8 cellular contexts compared by ENCODE assay signal in the genomic region with DNA sequence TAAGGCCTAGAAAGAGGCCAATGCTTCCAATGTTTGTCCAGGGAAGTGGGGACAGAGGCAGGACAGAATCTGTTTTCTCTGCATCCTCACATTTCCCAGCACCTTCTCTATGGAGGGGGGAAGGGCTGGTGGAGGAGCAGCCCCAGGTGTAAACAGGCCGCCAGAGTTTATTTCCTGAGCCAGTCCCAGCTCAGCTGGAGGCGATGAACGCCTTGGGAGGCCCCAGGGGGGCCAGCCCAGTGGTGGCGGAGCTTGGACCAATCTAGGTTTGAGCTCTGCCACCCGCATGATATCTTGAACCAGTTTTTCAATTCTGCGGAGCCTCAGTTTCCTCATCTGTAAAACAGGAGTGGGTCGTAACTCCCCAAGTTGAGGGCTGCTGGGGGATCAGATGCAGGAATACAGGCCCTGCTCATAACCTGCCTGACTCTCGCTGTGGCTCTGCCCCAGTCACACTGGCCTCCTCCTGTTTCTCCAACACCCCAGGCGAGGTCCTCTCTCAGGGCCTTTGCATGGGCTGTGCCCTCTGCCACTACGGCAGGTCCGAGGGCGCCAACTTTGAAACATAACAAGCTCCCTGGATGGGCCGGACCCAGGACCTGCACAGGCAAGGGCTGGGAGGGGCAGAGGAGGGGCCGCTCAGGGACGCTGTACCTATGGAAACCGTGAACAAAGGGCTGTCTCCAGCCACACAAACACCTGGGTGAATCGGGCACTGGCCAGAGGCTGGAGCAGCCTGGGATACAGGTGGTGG. TPM values are rescaled to one million over a fixed set of nuclear protein-coding genes. Genes with fewer than 3 reads are reported as not detected.
DNase-seq lines count a peak whose midpoint lies in the region; ATAC-seq and TF ChIP-seq lines count a peak whose summit lies in the region.

No MANE protein-coding gene starts in this region.

- no peaks in the 10 kb centered on the region for H3K9me2 ChIP-seq in GM23248 (ENCODE audit: insufficient read depth)

- in situ Hi-C loops in GM23248 (cut with MboI), result no loop called here

- no peak overlapping the region for H3K9ac ChIP-seq in GM23248

- no peak overlapping the region for H3K27ac ChIP-seq in left lung
- H3K27ac ChIP-seq in thoracic aorta, result no peak overlapping the region
- no peak overlapping the region for H3K27ac ChIP-seq in GM23248

- TF ChIP-seq CTCF in left lung (IDR thresholded peaks at IDR 0.05) (no peak), thoracic aorta (IDR thresholded peaks at IDR 0.05) (no peak)

- peak overlapping the region; percentile 93 for H3K4me3 Mint-ChIP-seq in activated CD8-positive, alpha-beta memory T cell treated with anti-CD3 and anti-CD28 coated beads, Interleukin-2, amount 10 ng/mL, durations not matched to agents 7 days and 5 days
- peak overlapping the region; percentile 96 for H3K4me3 Mint-ChIP-seq in activated T-helper 17 cell treated with anti-CD3 and anti-CD28 coated beads, Interleukin-2, amount 50 U/mL, for 72 hours

- WGBS in GM23248 (ENCODE audit: low coverage in 1 of 2, low lambda C conversion rate in 2 of 2, missing lambda C conversion rate in 2 of 2), 2 experiments, result 89 to 91% methylated on average over 17 of the region's 17 CpGs

- H3K4me3 ChIP-seq in left lung, result peak overlapping the region; percentile 50 to 56
- peak overlapping the region; percentile 76 for H3K4me3 ChIP-seq in thoracic aorta
- H3K4me3 ChIP-seq in GM23248, result no peak overlapping the region

- no peak overlapping the region for H3K4me2 ChIP-seq in GM23248 (ENCODE audit: unreplicated experiment)

- no peaks in the 10 kb centered on the region for H3F3A ChIP-seq in GM23248 (ENCODE audit: insufficient read depth)

- no peak for ATAC-seq in activated CD8-positive, alpha-beta memory T cell treated with anti-CD3 and anti-CD28 coated beads, Interleukin-2, amount 10 ng/mL, durations not matched to agents 7 days and 5 days
- ATAC-seq in activated T-helper 17 cell treated with anti-CD3 and anti-CD28 coated beads, Interleukin-2, amount 50 U/mL, for 72 hours (replicated peaks), result no peak
- ATAC-seq in left lung (no peak), thoracic aorta (ENCODE audit: insufficient number of reproducible peaks, low FRiP score, low read depth) (no peak)

- H3K27me3 ChIP-seq in left lung, result peaks cover 0 to 5% of the 10 kb centered on the region in 2 donors
- no peaks in the 10 kb centered on the region for H3K27me3 ChIP-seq in thoracic aorta (replicated peaks; ENCODE audit: insufficient read depth)
- H3K27me3 ChIP-seq in GM23248 (replicated peaks; ENCODE audit: insufficient read depth), result no peaks in the 10 kb centered on the region

- H3K9me3 Mint-ChIP-seq in activated CD8-positive, alpha-beta memory T cell treated with anti-CD3 and anti-CD28 coated beads, Interleukin-2, amount 10 ng/mL, durations not matched to agents 7 days and 5 days (ENCODE audit: low read depth), result no peaks in the 10 kb centered on the region
- H3K9me3 Mint-ChIP-seq in activated T-helper 17 cell treated with anti-CD3 and anti-CD28 coated beads, Interleukin-2, amount 50 U/mL, for 72 hours, result no peaks in the 10 kb centered on the region

- H3K36me3 Mint-ChIP-seq in activated CD8-positive, alpha-beta memory T cell treated with anti-CD3 and anti-CD28 coated beads, Interleukin-2, amount 10 ng/mL, durations not matched to agents 7 days and 5 days, result no peaks in the 10 kb centered on the region
- H3K36me3 Mint-ChIP-seq in activated T-helper 17 cell treated with anti-CD3 and anti-CD28 coated beads, Interleukin-2, amount 50 U/mL, for 72 hours (ENCODE audit: low read depth), result no peaks in the 10 kb centered on the region

- intact Hi-C loops in left lung (cut with DNase I), result no loop called here

- CTCF ChIA-PET in activated CD8-positive, alpha-beta memory T cell treated with anti-CD3 and anti-CD28 coated beads, Interleukin-2, amount 10 ng/mL, durations not matched to agents 7 days and 5 days (lab: Charles Lee), result interaction anchor here (1.0 to 1.1 kb wide), 2 partner anchors 11 to 17 kb away, joined by 3 read pairs; no protein-coding TSS in a partner anchor

- peak overlapping the region; percentile 46 for H3K27ac Mint-ChIP-seq in activated CD8-positive, alpha-beta memory T cell treated with anti-CD3 and anti-CD28 coated beads, Interleukin-2, amount 10 ng/mL, durations not matched to agents 7 days and 5 days
- peak overlapping the region; percentile 97 for H3K27ac Mint-ChIP-seq in activated T-helper 17 cell treated with anti-CD3 and anti-CD28 coated beads, Interleukin-2, amount 50 U/mL, for 72 hours

- H3K27me3 Mint-ChIP-seq in activated CD8-positive, alpha-beta memory T cell treated with anti-CD3 and anti-CD28 coated beads, Interleukin-2, amount 10 ng/mL, durations not matched to agents 7 days and 5 days, result no peaks in the 10 kb centered on the region
- H3K27me3 Mint-ChIP-seq in activated T-helper 17 cell treated with anti-CD3 and anti-CD28 coated beads, Interleukin-2, amount 50 U/mL, for 72 hours, result no peaks in the 10 kb centered on the region

- H3K79me2 ChIP-seq in GM23248 (ENCODE audit: insufficient read depth), result no peaks in the 10 kb centered on the region

- H3K9me3 ChIP-seq in left lung, result no peaks in the 10 kb centered on the region
- H3K9me3 ChIP-seq in thoracic aorta, result no peaks in the 10 kb centered on the region
- H3K9me3 ChIP-seq in GM23248 (ENCODE audit: low read depth), result no peaks in the 10 kb centered on the region

- H4K20me1 ChIP-seq in GM23248 (ENCODE audit: insufficient read depth), result no peaks in the 10 kb centered on the region

- peaks cover 28% of the 10 kb centered on the region for H3K4me1 Mint-ChIP-seq in activated CD8-positive, alpha-beta memory T cell treated with anti-CD3 and anti-CD28 coated beads, Interleukin-2, amount 10 ng/mL, durations not matched to agents 7 days and 5 days
- peaks cover 4% of the 10 kb centered on the region for H3K4me1 Mint-ChIP-seq in activated T-helper 17 cell treated with anti-CD3 and anti-CD28 coated beads, Interleukin-2, amount 50 U/mL, for 72 hours

- peaks cover 0 to 54% of the 10 kb centered on the region in 2 donors for H3K4me1 ChIP-seq in left lung
- H3K4me1 ChIP-seq in thoracic aorta (ENCODE audit: control insufficient read depth in 1 of 2, low read depth in 2 of 2), result peaks cover 18 to 24% of the 10 kb centered on the region in 2 donors
- no peaks in the 10 kb centered on the region for H3K4me1 ChIP-seq in GM23248 (ENCODE audit: insufficient read depth)

- DNase-seq in activated CD8-positive, alpha-beta memory T cell treated with anti-CD3 and anti-CD28 coated beads, Interleukin-2, amount 10 ng/mL, durations not matched to agents 7 days and 5 days, result no peak
- no peak for DNase-seq in activated CD8-positive, alpha-beta memory T cell treated with anti-CD3 and anti-CD28 coated beads, Interleukin-2, amount 50 U/mL, for 48 hours
- DNase-seq in left lung (no peak), thoracic aorta (ENCODE audit: low spot score) (no peak), NCI-H345 (lab: John Stamatoyannopoulos, UW) (no peak), GM23248 (no peak), DMS79 treated with DMSO at 0.1 percent for 48 hours (lab: John Stamatoyannopoulos, UW) (no peak)

- H3K36me3 ChIP-seq in left lung (no peaks in the 10 kb centered on the region), thoracic aorta (no peaks in the 10 kb centered on the region), GM23248 (ENCODE audit: low read depth) (no peaks in the 10 kb centered on the region)

- H2AFZ ChIP-seq in GM23248, result no peak overlapping the region

RNA-seq across cellular contexts. Expression of a gene that starts 1.1 kb away (rescaled TPM):
- total RNA-seq in activated CD8-positive, alpha-beta memory T cell treated with anti-CD3 and anti-CD28 coated beads, Interleukin-2, amount 10 ng/mL, durations not matched to agents 7 days and 5 days, result 10 to 100 TPM; 15.7 to 20.1 TPM
- 10 to 100 TPM; 18.0 to 23.6 TPM for total RNA-seq in activated T-helper 17 cell treated with anti-CD3 and anti-CD28 coated beads, Interleukin-2, amount 50 U/mL, for 72 hours
- total RNA-seq in left lung (1 to 10 TPM; 5.9 to 8.6 TPM), thoracic aorta (1 to 10 TPM; 4.2 to 4.3 TPM)
- 0.76 and 0.86 TPM in 2 replicates for total RNA-seq in GM23248 (2014; rRNA removed; shearing (Covaris generic))
- 2.0 TPM in 2 replicates for polyA plus RNA-seq in GM23248 (2016; fragmentation: Nextera tagmentation; extraction: Ambion mirVana)

RNA-seq across cellular contexts. Expression of a gene that starts 29.7 kb away (rescaled TPM):
- total RNA-seq in activated CD8-positive, alpha-beta memory T cell treated with anti-CD3 and anti-CD28 coated beads, Interleukin-2, amount 10 ng/mL, durations not matched to agents 7 days and 5 days, result 10 to 100 TPM; 47.7 to 60.8 TPM
- 10 to 100 TPM; 47.8 to 79.0 TPM for total RNA-seq in activated T-helper 17 cell treated with anti-CD3 and anti-CD28 coated beads, Interleukin-2, amount 50 U/mL, for 72 hours
- 100 to 1,000 TPM in 1 of 2 donors, 10 to 100 TPM in 1; 98.2 to 156 TPM for total RNA-seq in left lung
- 10 to 100 TPM; 59.3 to 72.9 TPM for total RNA-seq in thoracic aorta
- 177 and 207 TPM in 2 replicates for total RNA-seq in GM23248 (2014; rRNA removed; shearing (Covaris generic))
- polyA plus RNA-seq in GM23248 (2016; fragmentation: Nextera tagmentation; extraction: Ambion mirVana), result 591 and 597 TPM in 2 replicates
